Comparison of ENCODE assay signal across 8 cellular contexts in the genomic region with DNA sequence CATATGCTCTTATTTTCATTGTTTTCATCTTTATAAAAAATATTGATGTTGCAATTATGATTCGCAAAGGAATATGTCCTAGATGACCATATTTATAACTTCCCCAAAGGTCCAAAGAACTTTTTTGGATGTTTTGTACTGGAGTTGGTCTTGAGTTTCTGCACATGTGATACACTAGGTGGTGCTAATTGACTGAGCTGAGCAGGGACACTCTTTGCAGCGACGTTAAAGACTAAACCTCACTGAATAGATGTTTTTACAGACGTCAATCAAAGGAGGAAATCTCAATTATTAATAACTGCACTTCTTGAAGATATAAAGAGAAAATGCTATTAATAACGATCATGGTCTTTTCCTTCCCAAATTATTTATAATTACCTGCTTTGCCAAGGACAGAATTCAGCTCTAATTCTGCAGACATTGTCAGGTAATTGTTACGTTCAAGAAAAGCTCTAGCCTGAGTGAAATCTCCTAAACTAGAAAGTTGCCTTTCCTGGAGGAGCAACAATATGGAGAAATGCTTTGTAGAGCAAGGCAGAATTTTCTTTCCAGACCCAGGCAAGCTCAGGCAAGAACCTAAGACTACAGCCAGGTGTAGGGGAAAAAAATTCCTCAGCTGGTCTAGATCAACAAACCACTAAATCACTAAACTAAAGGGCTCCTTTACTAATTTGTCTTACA.
DNase-seq lines count a peak whose midpoint lies in the region; ATAC-seq and TF ChIP-seq lines count a peak whose summit lies in the region.

No MANE protein-coding gene starts in this region.

- H3K27me3 Mint-ChIP-seq in activated naive CD8-positive, alpha-beta T cell treated with anti-CD3 and anti-CD28 coated beads, Interleukin-2, amount 50 U/mL, for 24 hours: peaks cover 25% of the 10 kb centered on the region
- peaks cover 32% of the 10 kb centered on the region for H3K27me3 Mint-ChIP-seq in activated naive CD8-positive, alpha-beta T cell treated with anti-CD3 and anti-CD28 coated beads for 36 hours
- peaks cover 26% of the 10 kb centered on the region for H3K27me3 Mint-ChIP-seq in activated T-helper 1 cell treated with anti-CD3 and anti-CD28 coated beads, Interleukin-12 subunit alpha, Interleukin-12 subunit beta, Interleukin-2, Interleukin-4 antibody, amounts not matched to agents 30 ng/mL and 10 ng/mL and 1 ng/mL, durations not matched to agents 14 hours and 24 hours and 36 hours (ENCODE audit: insufficient read depth)
- peaks cover 51% of the 10 kb centered on the region for H3K27me3 Mint-ChIP-seq in stimulated activated memory B cell treated with anti-CD40 and anti-IgM and Interleukin-4, amounts not matched to agents 10 μg/mL and 1 μg/mL and 100 μg/mL, for 72 hours

- WGBS in adrenal gland, 4 donors: 15 to 18% (median 16%) methylated on average over 6 of the region's 6 CpGs

- H3K4me3 Mint-ChIP-seq in activated naive CD8-positive, alpha-beta T cell treated with anti-CD3 and anti-CD28 coated beads, Interleukin-2, amount 50 U/mL, for 24 hours: no peak overlapping the region
- H3K4me3 Mint-ChIP-seq in activated naive CD8-positive, alpha-beta T cell treated with anti-CD3 and anti-CD28 coated beads for 36 hours: no peak overlapping the region
- H3K4me3 Mint-ChIP-seq in activated T-helper 1 cell treated with anti-CD3 and anti-CD28 coated beads, Interleukin-12 subunit alpha, Interleukin-12 subunit beta, Interleukin-2, Interleukin-4 antibody, amounts not matched to agents 30 ng/mL and 10 ng/mL and 1 ng/mL, durations not matched to agents 14 hours and 24 hours and 36 hours: no peak overlapping the region
- no peak overlapping the region for H3K4me3 Mint-ChIP-seq in stimulated activated memory B cell treated with anti-CD40 and anti-IgM and Interleukin-4, amounts not matched to agents 10 μg/mL and 1 μg/mL and 100 μg/mL, for 72 hours

- intact Hi-C loops in adrenal gland (cut with DNase I) (no loop called here), left colon (cut with DNase I, micrococcal nuclease) (no loop called here)
- intact Hi-C loops in activated T-helper 1 cell treated with anti-CD3 and anti-CD28 coated beads, Interleukin-12 subunit alpha, Interleukin-12 subunit beta, Interleukin-2, Interleukin-4 antibody, amounts not matched to agents 30 ng/mL and 10 ng/mL and 1 ng/mL, durations not matched to agents 14 hours and 24 hours and 36 hours (cut with micrococcal nuclease): loop anchor here (2.0 to 5.0 kb wide), 3 partner anchors 119 to 599 kb away; a partner anchor contains a TSS

- H3K9me3 Mint-ChIP-seq in activated naive CD8-positive, alpha-beta T cell treated with anti-CD3 and anti-CD28 coated beads, Interleukin-2, amount 50 U/mL, for 24 hours: no peaks in the 10 kb centered on the region
- no peaks in the 10 kb centered on the region for H3K9me3 Mint-ChIP-seq in activated naive CD8-positive, alpha-beta T cell treated with anti-CD3 and anti-CD28 coated beads for 36 hours
- no peaks in the 10 kb centered on the region for H3K9me3 Mint-ChIP-seq in activated T-helper 1 cell treated with anti-CD3 and anti-CD28 coated beads, Interleukin-12 subunit alpha, Interleukin-12 subunit beta, Interleukin-2, Interleukin-4 antibody, amounts not matched to agents 30 ng/mL and 10 ng/mL and 1 ng/mL, durations not matched to agents 14 hours and 24 hours and 36 hours
- H3K9me3 Mint-ChIP-seq in stimulated activated memory B cell treated with anti-CD40 and anti-IgM and Interleukin-4, amounts not matched to agents 10 μg/mL and 1 μg/mL and 100 μg/mL, for 72 hours: no peaks in the 10 kb centered on the region

- H3K4me3 ChIP-seq in adrenal gland: no peak overlapping the region

- no peaks in the 10 kb centered on the region for H3K4me1 Mint-ChIP-seq in activated naive CD8-positive, alpha-beta T cell treated with anti-CD3 and anti-CD28 coated beads, Interleukin-2, amount 50 U/mL, for 24 hours
- H3K4me1 Mint-ChIP-seq in activated naive CD8-positive, alpha-beta T cell treated with anti-CD3 and anti-CD28 coated beads for 36 hours: peaks cover 2% of the 10 kb centered on the region
- no peaks in the 10 kb centered on the region for H3K4me1 Mint-ChIP-seq in activated T-helper 1 cell treated with anti-CD3 and anti-CD28 coated beads, Interleukin-12 subunit alpha, Interleukin-12 subunit beta, Interleukin-2, Interleukin-4 antibody, amounts not matched to agents 30 ng/mL and 10 ng/mL and 1 ng/mL, durations not matched to agents 14 hours and 24 hours and 36 hours (ENCODE audit: low read depth)
- H3K4me1 Mint-ChIP-seq in stimulated activated memory B cell treated with anti-CD40 and anti-IgM and Interleukin-4, amounts not matched to agents 10 μg/mL and 1 μg/mL and 100 μg/mL, for 72 hours: no peaks in the 10 kb centered on the region

- no peaks in the 10 kb centered on the region for H3K36me3 Mint-ChIP-seq in activated naive CD8-positive, alpha-beta T cell treated with anti-CD3 and anti-CD28 coated beads, Interleukin-2, amount 50 U/mL, for 24 hours (ENCODE audit: low read depth)
- H3K36me3 Mint-ChIP-seq in activated naive CD8-positive, alpha-beta T cell treated with anti-CD3 and anti-CD28 coated beads for 36 hours: no peaks in the 10 kb centered on the region
- no peaks in the 10 kb centered on the region for H3K36me3 Mint-ChIP-seq in activated T-helper 1 cell treated with anti-CD3 and anti-CD28 coated beads, Interleukin-12 subunit alpha, Interleukin-12 subunit beta, Interleukin-2, Interleukin-4 antibody, amounts not matched to agents 30 ng/mL and 10 ng/mL and 1 ng/mL, durations not matched to agents 14 hours and 24 hours and 36 hours (ENCODE audit: low read depth)
- H3K36me3 Mint-ChIP-seq in stimulated activated memory B cell treated with anti-CD40 and anti-IgM and Interleukin-4, amounts not matched to agents 10 μg/mL and 1 μg/mL and 100 μg/mL, for 72 hours: no peaks in the 10 kb centered on the region

- ATAC-seq in activated naive CD8-positive, alpha-beta T cell treated with anti-CD3 and anti-CD28 coated beads, Interleukin-2, amount 50 U/mL, for 24 hours: peak; percentile 69
- peak; percentile 60 for ATAC-seq in left colon
- ATAC-seq in HG03342 (IDR thresholded peaks at IDR 0.05; ENCODE audit: unreplicated experiment): no peak
- ATAC-seq in stimulated activated memory B cell treated with anti-CD40 and anti-IgM and Interleukin-4, amounts not matched to agents 10 μg/mL and 1 μg/mL and 100 μg/mL, for 72 hours: no peak

- no peaks in the 10 kb centered on the region for H3K27me3 ChIP-seq in adrenal gland

- no peaks in the 10 kb centered on the region for H3K9me3 ChIP-seq in adrenal gland (replicated peaks in 1 of 3)

- H3K27ac ChIP-seq in adrenal gland: no peak overlapping the region

- no peaks in the 10 kb centered on the region for H3K36me3 ChIP-seq in adrenal gland (replicated peaks in 1 of 2)

- no peaks in the 10 kb centered on the region for H3K4me1 ChIP-seq in adrenal gland (replicated peaks in 1 of 2)

- TF ChIP-seq POLR2A in adrenal gland (IDR thresholded peaks at IDR 0.05): no peak

- no peak for DNase-seq in activated naive CD8-positive, alpha-beta T cell treated with anti-CD3 and anti-CD28 coated beads, Interleukin-2, amount 50 U/mL, for 24 hours
- no peak for DNase-seq in activated naive CD8-positive, alpha-beta T cell treated with anti-CD3 and anti-CD28 coated beads for 36 hours
- DNase-seq in LHCN-M2 (ENCODE audit: low read depth) (peak; percentile 26), adrenal gland (peak in 2 of 7 donors; percentile 20 to 27), left colon (no peak)
- DNase-seq in activated T-helper 1 cell treated with anti-CD3 and anti-CD28 coated beads, Interleukin-12 subunit alpha, Interleukin-12 subunit beta, Interleukin-2, Interleukin-4 antibody, amounts not matched to agents 30 ng/mL and 10 ng/mL and 1 ng/mL, durations not matched to agents 14 hours and 24 hours and 36 hours (ENCODE audit: low spot score): no peak

- peak; percentile 8 to 57 (median 40) for TF ChIP-seq CTCF in adrenal gland (IDR thresholded peaks at IDR 0.05)

- H3K27ac Mint-ChIP-seq in activated naive CD8-positive, alpha-beta T cell treated with anti-CD3 and anti-CD28 coated beads, Interleukin-2, amount 50 U/mL, for 24 hours: no peak overlapping the region
- no peak overlapping the region for H3K27ac Mint-ChIP-seq in activated naive CD8-positive, alpha-beta T cell treated with anti-CD3 and anti-CD28 coated beads for 36 hours
- H3K27ac Mint-ChIP-seq in activated T-helper 1 cell treated with anti-CD3 and anti-CD28 coated beads, Interleukin-12 subunit alpha, Interleukin-12 subunit beta, Interleukin-2, Interleukin-4 antibody, amounts not matched to agents 30 ng/mL and 10 ng/mL and 1 ng/mL, durations not matched to agents 14 hours and 24 hours and 36 hours: no peak overlapping the region
- no peak overlapping the region for H3K27ac Mint-ChIP-seq in stimulated activated memory B cell treated with anti-CD40 and anti-IgM and Interleukin-4, amounts not matched to agents 10 μg/mL and 1 μg/mL and 100 μg/mL, for 72 hours

Comparison
In these comparisons a context has a peak if more than half of its experiments do, and no peak if none do; other contexts are left out.
1. ATAC-seq: peak in activated naive CD8-positive, alpha-beta T cell treated with anti-CD3 and anti-CD28 coated beads, Interleukin-2, amount 50 U/mL, for 24 hours (single experiment) and left colon (single experiment); none in HG03342 (single experiment) and stimulated activated memory B cell treated with anti-CD40 and anti-IgM and Interleukin-4, amounts not matched to agents 10 μg/mL and 1 μg/mL and 100 μg/mL, for 72 hours (single experiment).